ENCODE assay signal across 1 cellular context in the genomic region with DNA sequence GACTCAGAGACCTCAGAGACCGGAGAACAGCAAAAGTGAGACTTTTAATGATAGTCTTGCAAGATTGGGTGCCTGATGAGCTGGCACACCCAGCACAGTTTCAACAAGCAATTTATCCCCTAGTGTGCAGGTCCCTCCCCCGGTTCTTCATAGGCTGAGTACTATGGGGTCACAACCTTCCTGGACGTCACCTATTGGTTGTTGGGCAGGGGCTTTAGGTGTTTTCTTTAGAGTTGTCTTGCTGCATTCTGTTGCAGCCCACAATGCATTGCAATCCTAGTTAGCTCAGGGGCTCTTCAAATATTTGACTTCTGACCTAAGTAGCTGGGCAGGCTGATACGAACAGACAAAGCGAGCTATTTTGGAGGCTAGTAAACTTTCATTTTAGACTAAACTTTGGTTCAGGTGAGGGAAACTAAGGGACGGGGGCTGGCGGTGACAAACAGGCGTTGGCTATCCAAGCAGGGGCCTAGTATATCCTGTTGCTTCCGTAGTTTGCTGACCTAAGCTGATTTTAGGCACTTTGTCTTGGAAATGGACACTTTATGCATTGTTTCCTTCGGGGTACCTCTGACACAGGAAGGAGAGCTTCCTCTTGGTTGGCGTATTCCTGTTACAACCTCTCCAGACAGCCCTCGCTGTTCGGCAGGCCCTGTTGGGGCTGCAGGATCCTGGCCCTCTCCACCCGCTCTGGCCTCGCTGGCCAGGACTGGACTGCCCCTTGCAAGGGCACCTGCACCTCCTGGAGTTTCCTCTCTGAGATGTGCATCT.
TF ChIP-seq lines count a peak whose summit lies in the region.

No MANE protein-coding gene starts in this region.

TF ChIP-seq in IMR-90, 13 proteins besides CTCF, POLR2A, EP300 and RAD21:
- TF ChIP-seq, protein P1, sequence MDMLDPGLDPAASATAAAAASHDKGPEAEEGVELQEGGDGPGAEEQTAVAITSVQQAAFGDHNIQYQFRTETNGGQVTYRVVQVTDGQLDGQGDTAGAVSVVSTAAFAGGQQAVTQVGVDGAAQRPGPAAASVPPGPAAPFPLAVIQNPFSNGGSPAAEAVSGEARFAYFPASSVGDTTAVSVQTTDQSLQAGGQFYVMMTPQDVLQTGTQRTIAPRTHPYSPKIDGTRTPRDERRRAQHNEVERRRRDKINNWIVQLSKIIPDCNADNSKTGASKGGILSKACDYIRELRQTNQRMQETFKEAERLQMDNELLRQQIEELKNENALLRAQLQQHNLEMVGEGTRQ (IDR thresholded peaks at IDR 0.05; ENCODE audit: low read depth, low read length) = no peak
- peak; percentile 90 for TF ChIP-seq MAFK (IDR thresholded peaks at IDR 0.05; ENCODE audit: low read depth, low read length)
TF ChIP-seq in IMR-90: peak in this region for 1.
